ENCODE assay signal across 14 cellular contexts in the genomic region with DNA sequence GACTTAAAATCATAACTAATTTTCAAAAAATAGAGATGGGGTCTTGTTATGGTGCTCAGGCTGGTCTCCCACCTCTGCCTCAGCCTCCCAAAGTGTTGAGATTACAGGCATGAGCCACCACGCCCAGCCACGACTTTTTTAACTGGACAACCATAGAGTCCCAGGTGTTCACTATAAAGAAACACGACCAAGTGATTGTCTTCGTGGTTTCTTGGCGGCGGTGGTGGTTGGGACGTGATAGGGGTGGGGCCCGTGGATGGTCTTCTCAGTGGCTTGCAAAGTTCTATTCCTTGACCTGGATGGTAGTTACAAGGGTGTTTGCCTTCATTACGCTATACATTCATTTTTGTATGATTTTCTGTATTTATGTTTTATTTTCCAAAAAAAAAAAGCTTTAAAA. TPM values are rescaled to one million over a fixed set of nuclear protein-coding genes. Genes with fewer than 3 reads are reported as not detected.
DNase-seq lines count a peak whose midpoint lies in the region; ATAC-seq and TF ChIP-seq lines count a peak whose summit lies in the region.
"Had no signal": no experiment of that assay in that cellular context is flagged by ENCODE, and none has a peak within 500 bp of the region (broad histone marks: within the 10 kb centered on the region; RNA-seq: fewer than 3 reads in every experiment).

No MANE protein-coding gene starts in this region.

- peak overlapping the region; percentile 24 for H3K9ac ChIP-seq in OCI-LY3 (ENCODE audit: low read length)

- H3K4me2 ChIP-seq in OCI-LY3 (ENCODE audit: low read length): peak overlapping the region; percentile 77
- H3K4me2 ChIP-seq: GM23338 had no signal

- intact Hi-C loops in activated CD8-positive, alpha-beta T cell treated with anti-CD3 and anti-CD28 coated beads for 36 hours (cut with micrococcal nuclease): loop anchor here (2.0 kb wide), 1 partner anchor 242 kb away; no protein-coding TSS in a partner anchor
- intact Hi-C loops in posterior vena cava (cut with DNase I): no loop called here

- no peak overlapping the region for H3K4me3 Mint-ChIP-seq in activated CD8-positive, alpha-beta T cell treated with anti-CD3 and anti-CD28 coated beads for 36 hours
- H3K4me3 Mint-ChIP-seq in activated CD8-positive, alpha-beta T cell treated with anti-CD3 and anti-CD28 coated beads, Interleukin-2, amount 10 ng/mL, durations not matched to agents 7 days and 5 days: no peak overlapping the region
- no peak overlapping the region for H3K4me3 Mint-ChIP-seq in activated CD8-positive, alpha-beta memory T cell treated with anti-CD3 and anti-CD28 coated beads, Interleukin-2, amount 10 ng/mL, durations not matched to agents 7 days and 5 days
- no peak overlapping the region for H3K4me3 Mint-ChIP-seq in activated T-helper 17 cell treated with anti-CD3 and anti-CD28 coated beads, Interleukin-2, amount 50 U/mL, for 72 hours
- H3K4me3 Mint-ChIP-seq: GM23338 had no signal

- no peaks in the 10 kb centered on the region for H3K36me3 Mint-ChIP-seq in activated CD8-positive, alpha-beta T cell treated with anti-CD3 and anti-CD28 coated beads for 36 hours (ENCODE audit: low read depth)
- H3K36me3 Mint-ChIP-seq in activated CD8-positive, alpha-beta T cell treated with anti-CD3 and anti-CD28 coated beads, Interleukin-2, amount 10 ng/mL, durations not matched to agents 7 days and 5 days (ENCODE audit: low read depth): no peaks in the 10 kb centered on the region
- no peaks in the 10 kb centered on the region for H3K36me3 Mint-ChIP-seq in activated CD8-positive, alpha-beta memory T cell treated with anti-CD3 and anti-CD28 coated beads, Interleukin-2, amount 10 ng/mL, durations not matched to agents 7 days and 5 days
- no peaks in the 10 kb centered on the region for H3K36me3 Mint-ChIP-seq in activated T-helper 17 cell treated with anti-CD3 and anti-CD28 coated beads, Interleukin-2, amount 50 U/mL, for 72 hours (ENCODE audit: low read depth)

- DNase-seq in activated CD8-positive, alpha-beta T cell treated with anti-CD3 and anti-CD28 coated beads for 36 hours: no peak
- no peak for DNase-seq in activated CD8-positive, alpha-beta T cell treated with anti-CD3 and anti-CD28 coated beads, Interleukin-2, amount 10 ng/mL, durations not matched to agents 7 days and 5 days
- peak; percentile 58 for DNase-seq in posterior vena cava (ENCODE audit: low spot score)
- no peak for DNase-seq in NCI-H524 (lab: John Stamatoyannopoulos, UW)
- no peak for DNase-seq in activated CD8-positive, alpha-beta memory T cell treated with anti-CD3 and anti-CD28 coated beads, Interleukin-2, amount 10 ng/mL, durations not matched to agents 7 days and 5 days
- DNase-seq: NCI-H1105, NCI-H187 had no signal

- H2AFZ ChIP-seq in OCI-LY3 (ENCODE audit: low read depth, low read length): peak overlapping the region; percentile 29; the same call in 1 of the 2 replicates
- H2AFZ ChIP-seq: GM23338, PC-9 had no signal

- H3K9me3 Mint-ChIP-seq in activated CD8-positive, alpha-beta T cell treated with anti-CD3 and anti-CD28 coated beads for 36 hours: no peaks in the 10 kb centered on the region
- H3K9me3 Mint-ChIP-seq in activated CD8-positive, alpha-beta T cell treated with anti-CD3 and anti-CD28 coated beads, Interleukin-2, amount 10 ng/mL, durations not matched to agents 7 days and 5 days (ENCODE audit: insufficient read depth): no peaks in the 10 kb centered on the region
- H3K9me3 Mint-ChIP-seq in activated CD8-positive, alpha-beta memory T cell treated with anti-CD3 and anti-CD28 coated beads, Interleukin-2, amount 10 ng/mL, durations not matched to agents 7 days and 5 days (ENCODE audit: low read depth): no peaks in the 10 kb centered on the region
- H3K9me3 Mint-ChIP-seq in activated T-helper 17 cell treated with anti-CD3 and anti-CD28 coated beads, Interleukin-2, amount 50 U/mL, for 72 hours: no peaks in the 10 kb centered on the region

- TF ChIP-seq CTCF in activated CD8-positive, alpha-beta T cell treated with anti-CD3 and anti-CD28 coated beads for 36 hours (IDR thresholded peaks at IDR 0.05): no peak
- TF ChIP-seq CTCF in OCI-LY3 (IDR thresholded peaks at IDR 0.05; ENCODE audit: low read depth, low read length): no peak

- peaks cover 21% of the 10 kb centered on the region for H3K4me1 ChIP-seq in OCI-LY3 (ENCODE audit: low read length)
- H3K4me1 ChIP-seq: SJSA1 had no signal

- H3K79me2 ChIP-seq in OCI-LY3 (ENCODE audit: low read length): no peaks in the 10 kb centered on the region

- no peaks in the 10 kb centered on the region for H3K36me3 ChIP-seq in OCI-LY3 (replicated peaks; ENCODE audit: low read depth, low read length)
- H3K36me3 ChIP-seq: SJSA1 had no signal

- CTCF ChIA-PET in activated CD8-positive, alpha-beta T cell treated with anti-CD3 and anti-CD28 coated beads for 36 hours (lab: Charles Lee): interaction anchor here (0.6 to 4.3 kb wide), 29 partner anchors 8 to 257 kb away, joined by 3 to 78 read pairs (median 5); a partner anchor contains a TSS
- CTCF ChIA-PET in activated CD8-positive, alpha-beta T cell treated with anti-CD3 and anti-CD28 coated beads, Interleukin-2, amount 10 ng/mL, durations not matched to agents 7 days and 5 days (lab: Charles Lee): interaction anchor here (0.8 to 9.7 kb wide), 22 partner anchors 10 to 261 kb away, joined by 3 to 102 read pairs (median 4); a partner anchor contains a TSS
- CTCF ChIA-PET in activated CD8-positive, alpha-beta memory T cell treated with anti-CD3 and anti-CD28 coated beads, Interleukin-2, amount 10 ng/mL, durations not matched to agents 7 days and 5 days (lab: Charles Lee): interaction anchor here (0.9 to 5.2 kb wide), 6 partner anchors 29 to 250 kb away, joined by 3 to 85 read pairs (median 5); no protein-coding TSS in a partner anchor

- no peaks in the 10 kb centered on the region for H3K27me3 Mint-ChIP-seq in activated CD8-positive, alpha-beta T cell treated with anti-CD3 and anti-CD28 coated beads for 36 hours
- peaks cover 5% of the 10 kb centered on the region for H3K27me3 Mint-ChIP-seq in activated CD8-positive, alpha-beta T cell treated with anti-CD3 and anti-CD28 coated beads, Interleukin-2, amount 10 ng/mL, durations not matched to agents 7 days and 5 days (ENCODE audit: low read depth)
- H3K27me3 Mint-ChIP-seq in activated CD8-positive, alpha-beta memory T cell treated with anti-CD3 and anti-CD28 coated beads, Interleukin-2, amount 10 ng/mL, durations not matched to agents 7 days and 5 days: peaks cover 13% of the 10 kb centered on the region
- no peaks in the 10 kb centered on the region for H3K27me3 Mint-ChIP-seq in activated T-helper 17 cell treated with anti-CD3 and anti-CD28 coated beads, Interleukin-2, amount 50 U/mL, for 72 hours

- peaks cover 4% of the 10 kb centered on the region for H3K4me1 Mint-ChIP-seq in activated CD8-positive, alpha-beta T cell treated with anti-CD3 and anti-CD28 coated beads for 36 hours (ENCODE audit: low read depth)
- H3K4me1 Mint-ChIP-seq in activated CD8-positive, alpha-beta T cell treated with anti-CD3 and anti-CD28 coated beads, Interleukin-2, amount 10 ng/mL, durations not matched to agents 7 days and 5 days (ENCODE audit: low read depth): peaks cover 5% of the 10 kb centered on the region
- H3K4me1 Mint-ChIP-seq in activated CD8-positive, alpha-beta memory T cell treated with anti-CD3 and anti-CD28 coated beads, Interleukin-2, amount 10 ng/mL, durations not matched to agents 7 days and 5 days: peaks cover 5% of the 10 kb centered on the region
- H3K4me1 Mint-ChIP-seq in activated T-helper 17 cell treated with anti-CD3 and anti-CD28 coated beads, Interleukin-2, amount 50 U/mL, for 72 hours: no peaks in the 10 kb centered on the region

- H4K20me1 ChIP-seq in OCI-LY3 (ENCODE audit: insufficient read depth, low read length): no peaks in the 10 kb centered on the region

- peaks cover 33% of the 10 kb centered on the region for H3K27me3 ChIP-seq in OCI-LY3 (ENCODE audit: low read depth, low read length)
- H3K27me3 ChIP-seq: SJSA1 had no signal

- H3K4me3 ChIP-seq in OCI-LY3 (ENCODE audit: low read length): peak overlapping the region; percentile 66
- H3K4me3 ChIP-seq: GM23338, PC-9, SJSA1 had no signal

- H3K27ac Mint-ChIP-seq in activated CD8-positive, alpha-beta T cell treated with anti-CD3 and anti-CD28 coated beads for 36 hours: no peak overlapping the region
- no peak overlapping the region for H3K27ac Mint-ChIP-seq in activated CD8-positive, alpha-beta T cell treated with anti-CD3 and anti-CD28 coated beads, Interleukin-2, amount 10 ng/mL, durations not matched to agents 7 days and 5 days
- H3K27ac Mint-ChIP-seq in activated CD8-positive, alpha-beta memory T cell treated with anti-CD3 and anti-CD28 coated beads, Interleukin-2, amount 10 ng/mL, durations not matched to agents 7 days and 5 days: no peak overlapping the region
- H3K27ac Mint-ChIP-seq in activated T-helper 17 cell treated with anti-CD3 and anti-CD28 coated beads, Interleukin-2, amount 50 U/mL, for 72 hours: no peak overlapping the region
- H3K27ac Mint-ChIP-seq: GM23338 had no signal

- POLR2A ChIA-PET in activated CD8-positive, alpha-beta T cell treated with anti-CD3 and anti-CD28 coated beads for 36 hours (lab: Charles Lee): interaction anchor here (0.6 to 0.9 kb wide), 2 partner anchors 12 to 164 kb away, joined by 3 read pairs; no protein-coding TSS in a partner anchor
- POLR2A ChIA-PET in activated CD8-positive, alpha-beta T cell treated with anti-CD3 and anti-CD28 coated beads, Interleukin-2, amount 10 ng/mL, durations not matched to agents 7 days and 5 days (lab: Charles Lee): interaction anchor here (1.1 kb wide), 1 partner anchor 35 kb away, joined by 3 read pairs; a partner anchor contains a TSS

- H3K27ac ChIP-seq in OCI-LY3 (ENCODE audit: low read length): no peak overlapping the region
- H3K27ac ChIP-seq: C4-2B, PC-9, SJSA1 had no signal

- peak; percentile 15 for ATAC-seq in activated CD8-positive, alpha-beta T cell treated with anti-CD3 and anti-CD28 coated beads for 36 hours
- ATAC-seq in activated CD8-positive, alpha-beta T cell treated with anti-CD3 and anti-CD28 coated beads, Interleukin-2, amount 10 ng/mL, durations not matched to agents 7 days and 5 days: no peak
- ATAC-seq in GM21723 (IDR thresholded peaks at IDR 0.05; ENCODE audit: unreplicated experiment): peak; percentile 11
- ATAC-seq in activated CD8-positive, alpha-beta memory T cell treated with anti-CD3 and anti-CD28 coated beads, Interleukin-2, amount 10 ng/mL, durations not matched to agents 7 days and 5 days: no peak
- no peak for ATAC-seq in activated T-helper 17 cell treated with anti-CD3 and anti-CD28 coated beads, Interleukin-2, amount 50 U/mL, for 72 hours (replicated peaks)

- H3K9me3 ChIP-seq in OCI-LY3 (ENCODE audit: insufficient read depth, low read length): no peaks in the 10 kb centered on the region
- H3K9me3 ChIP-seq: SJSA1 had no signal

RNA-seq across cellular contexts. Expression of a gene that starts 34.6 kb away (rescaled TPM):
- total RNA-seq in activated CD8-positive, alpha-beta T cell treated with anti-CD3 and anti-CD28 coated beads for 36 hours: 10 to 100 TPM; 33.1 to 34.7 TPM
- total RNA-seq in activated CD8-positive, alpha-beta T cell treated with anti-CD3 and anti-CD28 coated beads, Interleukin-2, amount 10 ng/mL, durations not matched to agents 7 days and 5 days: 10 to 100 TPM; 31.3 to 33.6 TPM
- total RNA-seq in posterior vena cava: 10 to 100 TPM; 42.1 to 47.6 TPM
- 10 to 100 TPM; 21.6 to 26.3 TPM for total RNA-seq in activated CD8-positive, alpha-beta memory T cell treated with anti-CD3 and anti-CD28 coated beads, Interleukin-2, amount 10 ng/mL, durations not matched to agents 7 days and 5 days
- total RNA-seq in activated T-helper 17 cell treated with anti-CD3 and anti-CD28 coated beads, Interleukin-2, amount 50 U/mL, for 72 hours: 10 to 100 TPM; 38.7 to 43.1 TPM

Comparison
In these comparisons a context has a peak if more than half of its experiments do, and no peak if none do; other contexts are left out.
1. ATAC-seq: peak in activated CD8-positive, alpha-beta T cell treated with anti-CD3 and anti-CD28 coated beads for 36 hours (single experiment) and GM21723 (single experiment); none in activated CD8-positive, alpha-beta T cell treated with anti-CD3 and anti-CD28 coated beads, Interleukin-2, amount 10 ng/mL, durations not matched to agents 7 days and 5 days (single experiment), activated CD8-positive, alpha-beta memory T cell treated with anti-CD3 and anti-CD28 coated beads, Interleukin-2, amount 10 ng/mL, durations not matched to agents 7 days and 5 days (single experiment) and activated T-helper 17 cell treated with anti-CD3 and anti-CD28 coated beads, Interleukin-2, amount 50 U/mL, for 72 hours (single experiment).